In the genomic region with DNA sequence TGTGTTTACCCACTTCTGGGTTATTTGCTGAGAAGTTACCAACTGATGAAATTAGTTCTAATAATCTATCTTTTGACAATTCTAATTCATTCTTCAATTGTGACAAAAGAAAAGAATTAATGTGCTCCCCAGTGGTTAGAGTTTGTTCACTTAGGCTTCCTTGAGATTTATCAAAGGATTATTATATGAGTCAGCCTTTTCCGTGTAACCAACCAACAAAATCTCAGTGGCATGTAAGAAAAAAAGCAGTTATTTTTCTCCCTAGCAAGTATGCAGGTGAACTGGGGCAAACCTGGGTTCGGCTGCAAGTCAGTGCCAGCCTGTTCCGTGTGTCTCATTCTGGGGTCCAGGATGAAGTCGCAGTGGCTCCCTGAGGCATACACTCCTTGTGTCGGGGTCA, we compare ENCODE assay signal across 1 cellular context.
TF ChIP-seq lines count a peak whose summit lies in the region.

No MANE protein-coding gene starts in this region.

TF ChIP-seq in K562, 482 proteins besides CTCF, POLR2A, EP300 and RAD21 (continued from another document):
- TF ChIP-seq RBM14 (IDR thresholded peaks at IDR 0.05; ENCODE audit: borderline replicate concordance, insufficient read depth, low read depth, low read length) (no peak), ATF1 (CRISPR knock-in tag; IDR thresholded peaks at IDR 0.05) (no peak), ATF1 (tag; IDR thresholded peaks at IDR 0.05) (no peak), ZNF830 (CRISPR knock-in tag; IDR thresholded peaks at IDR 0.05) (no peak), ZFPM2 (CRISPR knock-in tag; IDR thresholded peaks at IDR 0.05) (no peak), MCM2 (IDR thresholded peaks at IDR 0.05; ENCODE audit: low read depth) (no peak), GATAD2A (IDR thresholded peaks at IDR 0.05) (no peak), ILF3 (IDR thresholded peaks at IDR 0.05; ENCODE audit: borderline replicate concordance) (no peak), RFX7 (CRISPR knock-in tag; IDR thresholded peaks at IDR 0.05) (no peak), NCOA6 (IDR thresholded peaks at IDR 0.05) (no peak), KDM1A (IDR thresholded peaks at IDR 0.05) (peak in 1 of 2 experiments; percentile 49; a peak in 1 of 4 replicates), TOE1 (IDR thresholded peaks at IDR 0.05; ENCODE audit: borderline replicate concordance) (no peak), TOE1 (CRISPR knock-in tag; IDR thresholded peaks at IDR 0.05; ENCODE audit: borderline replicate concordance, low read depth) (no peak), FOXK2 (conservative IDR thresholded peaks at IDR 0.05 in 1 of 2, IDR thresholded peaks at IDR 0.05 in 1 of 2; ENCODE audit: low read depth in 2 of 2) (no peak), ZNF592 (IDR thresholded peaks at IDR 0.05) (0 out of 2 replicates have a peak, but pooled peaks have one; percentile 44), ZNF764 (CRISPR knock-in tag; IDR thresholded peaks at IDR 0.05; ENCODE audit: low read depth) (no peak), GABPB1 (CRISPR knock-in tag; IDR thresholded peaks at IDR 0.05) (no peak), YBX1 (IDR thresholded peaks at IDR 0.05) (no peak), MAFG (tag; conservative IDR thresholded peaks at IDR 0.05) (peak; percentile 48), ETS2 (tag; IDR thresholded peaks at IDR 0.05; ENCODE audit: borderline replicate concordance, poor library complexity, severe bottlenecking) (no peak), FOXK1 (CRISPR knock-in tag; IDR thresholded peaks at IDR 0.05; ENCODE audit: borderline replicate concordance) (no peak), RB1 (IDR thresholded peaks at IDR 0.05; ENCODE audit: low read depth) (no peak), KLF10 (CRISPR knock-in tag; IDR thresholded peaks at IDR 0.05) (no peak), CLOCK (CRISPR knock-in tag; IDR thresholded peaks at IDR 0.05; ENCODE audit: borderline replicate concordance) (no peak), ZNF174 (CRISPR knock-in tag; IDR thresholded peaks at IDR 0.05) (no peak), CEBPG (CRISPR knock-in tag; IDR thresholded peaks at IDR 0.05) (no peak), CEBPG (tag; conservative IDR thresholded peaks at IDR 0.05 in 1 of 2, IDR thresholded peaks at IDR 0.05 in 1 of 2) (no peak), NFE2 (IDR thresholded peaks at IDR 0.05; ENCODE audit: low read depth) (peak; percentile 68), STAT5A (IDR thresholded peaks at IDR 0.05; ENCODE audit: borderline replicate concordance, low read length) (no peak), ZNF395 (CRISPR knock-in tag; IDR thresholded peaks at IDR 0.05) (no peak), MAFF (IDR thresholded peaks at IDR 0.05; ENCODE audit: low read length) (0 out of 2 replicates have a peak, but pooled peaks have one; percentile 10), CBFA2T2 (conservative IDR thresholded peaks at IDR 0.05) (no peak), ZNF644 (tag; IDR thresholded peaks at IDR 0.05; ENCODE audit: low read depth) (no peak), ETV5 (CRISPR knock-in tag; IDR thresholded peaks at IDR 0.05; ENCODE audit: low read depth) (no peak), ARID2 (IDR thresholded peaks at IDR 0.05) (no peak), FOXP1 (CRISPR knock-in tag; IDR thresholded peaks at IDR 0.05) (no peak), THRAP3 (IDR thresholded peaks at IDR 0.05; ENCODE audit: borderline replicate concordance) (no peak), ZNF316 (IDR thresholded peaks at IDR 0.05) (peak; percentile 91), ATF3 (IDR thresholded peaks at IDR 0.05) (peak; percentile 17; the same call in 1 of the 2 replicates), ATF3 (CRISPR knock-in tag; conservative IDR thresholded peaks at IDR 0.05) (no peak), ZNF766 (CRISPR knock-in tag; conservative IDR thresholded peaks at IDR 0.05) (no peak), SNIP1 (IDR thresholded peaks at IDR 0.05; ENCODE audit: low read depth) (no peak), ZEB2 (IDR thresholded peaks at IDR 0.05) (no peak), ESRRA (IDR thresholded peaks at IDR 0.05; ENCODE audit: borderline replicate concordance, low read depth) (no peak), POLR2H (tag; IDR thresholded peaks at IDR 0.05; ENCODE audit: low read depth) (no peak), JUN (IDR thresholded peaks at IDR 0.05; ENCODE audit: borderline replicate concordance, low read depth, low read length) (no peak), JUN (CRISPR knock-in tag; IDR thresholded peaks at IDR 0.05; ENCODE audit: borderline replicate concordance) (no peak), ATF7 (IDR thresholded peaks at IDR 0.05) (0 out of 2 replicates have a peak, but pooled peaks have one; percentile 17), ZNF133 (CRISPR knock-in tag; IDR thresholded peaks at IDR 0.05) (no peak)
- TF ChIP-seq, protein P1, sequence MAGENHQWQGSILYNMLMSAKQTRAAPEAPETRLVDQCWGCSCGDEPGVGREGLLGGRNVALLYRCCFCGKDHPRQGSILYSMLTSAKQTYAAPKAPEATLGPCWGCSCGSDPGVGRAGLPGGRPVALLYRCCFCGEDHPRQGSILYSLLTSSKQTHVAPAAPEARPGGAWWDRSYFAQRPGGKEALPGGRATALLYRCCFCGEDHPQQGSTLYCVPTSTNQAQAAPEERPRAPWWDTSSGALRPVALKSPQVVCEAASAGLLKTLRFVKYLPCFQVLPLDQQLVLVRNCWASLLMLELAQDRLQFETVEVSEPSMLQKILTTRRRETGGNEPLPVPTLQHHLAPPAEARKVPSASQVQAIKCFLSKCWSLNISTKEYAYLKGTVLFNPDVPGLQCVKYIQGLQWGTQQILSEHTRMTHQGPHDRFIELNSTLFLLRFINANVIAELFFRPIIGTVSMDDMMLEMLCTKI (IDR thresholded peaks at IDR 0.05; ENCODE audit: partially characterized antibody): no peak
- TF ChIP-seq, protein P2, sequence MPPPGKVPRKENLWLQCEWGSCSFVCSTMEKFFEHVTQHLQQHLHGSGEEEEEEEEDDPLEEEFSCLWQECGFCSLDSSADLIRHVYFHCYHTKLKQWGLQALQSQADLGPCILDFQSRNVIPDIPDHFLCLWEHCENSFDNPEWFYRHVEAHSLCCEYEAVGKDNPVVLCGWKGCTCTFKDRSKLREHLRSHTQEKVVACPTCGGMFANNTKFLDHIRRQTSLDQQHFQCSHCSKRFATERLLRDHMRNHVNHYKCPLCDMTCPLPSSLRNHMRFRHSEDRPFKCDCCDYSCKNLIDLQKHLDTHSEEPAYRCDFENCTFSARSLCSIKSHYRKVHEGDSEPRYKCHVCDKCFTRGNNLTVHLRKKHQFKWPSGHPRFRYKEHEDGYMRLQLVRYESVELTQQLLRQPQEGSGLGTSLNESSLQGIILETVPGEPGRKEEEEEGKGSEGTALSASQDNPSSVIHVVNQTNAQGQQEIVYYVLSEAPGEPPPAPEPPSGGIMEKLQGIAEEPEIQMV (tag; conservative IDR thresholded peaks at IDR 0.05; ENCODE audit: low read depth): no peak
